ENCODE assay signal across 12 cellular contexts in genomic region chr1:209989525-209989924, GRCh38. TPM values are rescaled to one million over a fixed set of nuclear protein-coding genes. Genes with fewer than 3 reads are reported as not detected.
A peak's percentile ranks its signal among the peaks of the same experiment; 100 is the strongest.
DNase-seq lines count a peak whose midpoint lies in the region; ATAC-seq and TF ChIP-seq lines count a peak whose summit lies in the region.
"Had no signal": no experiment of that assay in that cellular context is flagged by ENCODE, and none has a peak within 500 bp of the region (broad histone marks: within the 10 kb centered on the region; RNA-seq: fewer than 3 reads in every experiment).

No MANE protein-coding gene starts in this region.

- TF ChIP-seq CTCF in psoas muscle (IDR thresholded peaks at IDR 0.05) = peak; percentile 32
- peak in 2 of 7 experiments; percentile 24 to 31 for TF ChIP-seq CTCF in stomach (IDR thresholded peaks at IDR 0.05)

- DNase-seq in NCI-H2171 treated with DMSO at 0.1 percent for 48 hours (lab: John Stamatoyannopoulos, UW) (peak; percentile 48), NCI-H2171 (lab: John Stamatoyannopoulos, UW) (no peak), NCI-H2081 (lab: John Stamatoyannopoulos, UW) (peak; percentile 18 to 37), cerebellum (ENCODE audit: low spot score) (peak; percentile 20), psoas muscle (no peak), stomach (no peak)
- DNase-seq: activated T-cell treated with anti-CD3 and anti-CD28 coated beads, Interleukin-2, amount 50 U/mL, for 1 hour; stimulated activated naive B cell treated with anti-CD40 and anti-IgM and Interleukin-4, amounts not matched to agents 10 μg/mL and 1 μg/mL and 100 μg/mL, for 72 hours had no signal

- no peak overlapping the region for H3K4me3 ChIP-seq in psoas muscle
- H3K4me3 ChIP-seq in stomach = no peak overlapping the region
- H3K4me3 ChIP-seq: BLaER1, lung had no signal

- WGBS in psoas muscle, 3 donors = 38 to 50% (median 42%) methylated on average over 3 of the region's 3 CpGs
- WGBS in stomach, 5 donors = 15 to 31% (median 23%) methylated on average over 3 of the region's 3 CpGs

- H3K4me1 ChIP-seq in psoas muscle (no peaks in the 10 kb centered on the region), stomach (no peaks in the 10 kb centered on the region)

- H3K9me3 ChIP-seq in psoas muscle (no peaks in the 10 kb centered on the region), stomach (peaks cover 0 to 15% (median 7%) of the 10 kb centered on the region in 4 donors)

- ATAC-seq in psoas muscle = no peak
- ATAC-seq in GM18907 (IDR thresholded peaks at IDR 0.05; ENCODE audit: unreplicated experiment) = no peak
- no peak for ATAC-seq in HG02885 (IDR thresholded peaks at IDR 0.05; ENCODE audit: poor library complexity, unreplicated experiment)

- H3K27me3 ChIP-seq in psoas muscle (ENCODE audit: insufficient read depth in 3 of 3, low read length in 2 of 3) = no peaks in the 10 kb centered on the region
- H3K27me3 ChIP-seq in stomach = peaks cover 0 to 16% (median 3%) of the 10 kb centered on the region in 3 donors
- H3K27me3 ChIP-seq: BLaER1 had no signal

- intact Hi-C loops in psoas muscle (cut with DNase I) = no loop called here
- intact Hi-C loops in stomach (cut with DNase I; ENCODE audit: low total_unique reads) = loop anchor here (5.0 kb wide), 1 partner anchor 127 kb away; no protein-coding TSS in a partner anchor

- TF ChIP-seq POLR2A in stomach (IDR thresholded peaks at IDR 0.05) = no peak

- TF ChIP-seq EP300 in stomach (IDR thresholded peaks at IDR 0.05) = no peak

- no peak overlapping the region for H3K27ac ChIP-seq in psoas muscle
- H3K27ac ChIP-seq in stomach = no peak overlapping the region
- H3K27ac ChIP-seq: BLaER1 had no signal

- H3K36me3 ChIP-seq in psoas muscle (ENCODE audit: insufficient read depth in 1 of 2, low read depth in 1 of 2) = no peaks in the 10 kb centered on the region
- H3K36me3 ChIP-seq in stomach = no peaks in the 10 kb centered on the region
- H3K36me3 ChIP-seq: BLaER1 had no signal

RNA-seq across cellular contexts. Expression of gene SYT14, which starts 51.5 kb away (rescaled TPM):
- total RNA-seq in cerebellum = 49.5 TPM
- total RNA-seq in psoas muscle = under 1 TPM in 2 of 4 donors, not detected in 2; 0.06 to 0.18 TPM
- polyA plus RNA-seq in psoas muscle = under 1 TPM in 2 of 3 donors, not detected in 1; under 0.01 to 0.01 TPM
- 1 to 10 TPM in 1 of 5 donors, under 1 TPM in 1, not detected in 3; 0.14 to 1.1 TPM for total RNA-seq in stomach
- polyA plus RNA-seq in stomach = under 1 TPM in 2 of 3 donors, not detected in 1; 0.03 to 0.06 TPM

Comparison
In these comparisons a context has a peak if more than half of its experiments do, and no peak if none do; other contexts are left out.
1. DNase-seq: peak in NCI-H2171 treated with DMSO at 0.1 percent for 48 hours (single experiment), NCI-H2081 (2 of 2) and cerebellum (single experiment); none in NCI-H2171 (single experiment), psoas muscle (0 of 2) and stomach (single experiment).
2. RNA of gene SYT14, which starts 51.5 kb away (total RNA-seq): 49.5 TPM in cerebellum (single experiment); 0.06 to 0.18 TPM in psoas muscle and 0.14 to 1.1 TPM in stomach; every median in the first group is over 10 times any median in the second.